ENCODE assay signal across 12 cellular contexts in genomic region chr11:26994579-26995210, GRCh38. TPM values are rescaled to one million over a fixed set of nuclear protein-coding genes. Genes with fewer than 3 reads are reported as not detected.
DNase-seq lines count a peak whose midpoint lies in the region; ATAC-seq and TF ChIP-seq lines count a peak whose summit lies in the region.
"Had no signal": no experiment of that assay in that cellular context is flagged by ENCODE, and none has a peak within 500 bp of the region (broad histone marks: within the 10 kb centered on the region; RNA-seq: fewer than 3 reads in every experiment).

No MANE protein-coding gene starts in this region.

- H3K4me2 ChIP-seq in PC-3 (ENCODE audit: low read length), result no peak overlapping the region

- H3K4me3 ChIP-seq in dorsolateral prefrontal cortex (peak overlapping the region; percentile 6 to 67 (median 53)), skin epidermis (peak overlapping the region; percentile 24 to 53 (median 42)), PC-3 (ENCODE audit: low read length) (no peak overlapping the region)

- no peak overlapping the region for H2AFZ ChIP-seq in PC-3 (ENCODE audit: low read length)

- H3K27me3 Mint-ChIP-seq in HFFc6 (ENCODE audit: insufficient read depth) (no peaks in the 10 kb centered on the region), natural killer cell (ENCODE audit: low read depth in 2 of 2) (no peaks in the 10 kb centered on the region)

- no peaks in the 10 kb centered on the region for H3K9me3 ChIP-seq in PC-3 (ENCODE audit: low read length)

- H3K4me1 Mint-ChIP-seq in HFFc6 (ENCODE audit: low read depth) (peaks cover 62% of the 10 kb centered on the region), natural killer cell (no peaks in the 10 kb centered on the region)

- CTCF ChIA-PET in PC-3 (lab: Charles Lee), result no interaction called here

- H3K9ac ChIP-seq in PC-3 (ENCODE audit: low read length), result no peak overlapping the region

- H3K9me2 ChIP-seq in PC-3 (replicated peaks; ENCODE audit: low read length), result no peaks in the 10 kb centered on the region

- no peaks in the 10 kb centered on the region for H3K79me2 ChIP-seq in PC-3 (ENCODE audit: low read length)

- H3K36me3 Mint-ChIP-seq in HFFc6 (ENCODE audit: low read depth) (0 out of 2 replicates have a peak, but pooled peaks cover 10% of the 10 kb centered on the region), natural killer cell (peaks cover 7% of the 10 kb centered on the region)

- H3K27me3 ChIP-seq in dorsolateral prefrontal cortex, result peaks cover 0 to 25% (median 0%) of the 10 kb centered on the region in 45 donors
- peaks cover 2% of the 10 kb centered on the region for H3K27me3 ChIP-seq in layer of hippocampus (ENCODE audit: control insufficient read depth, insufficient read depth, low read length)
- peaks cover 5% of the 10 kb centered on the region; the same call in 1 of the 2 replicates for H3K27me3 ChIP-seq in PC-3 (ENCODE audit: low read length)

- H3K27ac ChIP-seq in dorsolateral prefrontal cortex (peak overlapping the region in 34 of 59 donors; percentile 4 to 80 (median 56)), layer of hippocampus (ENCODE audit: low read depth, low read length) (peak overlapping the region; percentile 58), skin epidermis (peak overlapping the region in 20 of 21 experiments; percentile 1 to 87 (median 60)), PC-3 (ENCODE audit: low read length) (no peak overlapping the region)

- no TSS peak for BruUV-seq in PC-3 (replicated peaks; lab: Mats Ljungman, UMichigan)

- DNase-seq in HFFc6 (no peak), dorsolateral prefrontal cortex (peak in 1 of 10 donors; percentile 3), PC-3 (no peak), natural killer cell (no peak)
- DNase-seq in stimulated activated naive CD8-positive, alpha-beta T cell treated with anti-CD3 and anti-CD28 coated beads, Interleukin-15, Interleukin-2, amounts not matched to agents 100 U/mL and 50 U/mL, for 24 hours, result no peak
- DNase-seq: NCI-H1930; stimulated activated CD4-positive, alpha-beta T cell treated with anti-CD3 and anti-CD28 coated beads, Interleukin-2, amount 100 ng/mL, for 24 hours had no signal

- no peaks in the 10 kb centered on the region for H3F3A ChIP-seq in PC-3 (ENCODE audit: low read length, unreplicated experiment)

- no peaks in the 10 kb centered on the region for H3K9me3 Mint-ChIP-seq in HFFc6
- peaks cover under 1 to 5% of the 10 kb centered on the region in 2 donors for H3K9me3 Mint-ChIP-seq in natural killer cell
- H3K9me3 Mint-ChIP-seq: T-helper 1 cell treated with Interleukin-12 subunit alpha and Interleukin-12 subunit beta and Interleukin-4 antibody, amounts not matched to agents 30 μg/mL and 1 μg/mL, for 36 hours had no signal

- H3K4me3 Mint-ChIP-seq in HFFc6, result peak overlapping the region; percentile 95
- H3K4me3 Mint-ChIP-seq in natural killer cell, result no peak overlapping the region
- H3K4me3 Mint-ChIP-seq: T-helper 1 cell treated with Interleukin-12 subunit alpha and Interleukin-12 subunit beta and Interleukin-4 antibody, amounts not matched to agents 30 μg/mL and 1 μg/mL, for 36 hours had no signal

- intact Hi-C loops in dorsolateral prefrontal cortex (cut with DNase I) (loop anchor here in 1 of 2 donors (10.0 kb wide), 1 partner anchor 60 kb away; no protein-coding TSS in a partner anchor), PC-3 (cut with micrococcal nuclease) (no loop called here), natural killer cell (cut with micrococcal nuclease) (no loop called here)

- peak overlapping the region; percentile 83 for H3K27ac Mint-ChIP-seq in HFFc6
- H3K27ac Mint-ChIP-seq in natural killer cell, result no peak overlapping the region
- H3K27ac Mint-ChIP-seq: T-helper 1 cell treated with Interleukin-12 subunit alpha and Interleukin-12 subunit beta and Interleukin-4 antibody, amounts not matched to agents 30 μg/mL and 1 μg/mL, for 36 hours had no signal

- no peaks in the 10 kb centered on the region for H3K36me3 ChIP-seq in PC-3 (ENCODE audit: low read depth, low read length)

- TF ChIP-seq CTCF in HFFc6 (IDR thresholded peaks at IDR 0.05) (no peak), dorsolateral prefrontal cortex (IDR thresholded peaks at IDR 0.05 in 54 of 56, conservative IDR thresholded peaks at IDR 0.05 in 2 of 56; ENCODE audit: low read depth in 1 of 56, partially characterized antibody in 56 of 56) (no peak), PC-3 (conservative IDR thresholded peaks at IDR 0.05; ENCODE audit: low read depth, low read length) (no peak), natural killer cell (IDR thresholded peaks at IDR 0.05) (no peak)

- H4K20me1 ChIP-seq in PC-3 (ENCODE audit: low read length), result no peaks in the 10 kb centered on the region

- POLR2A ChIA-PET in PC-3 (lab: Charles Lee; ENCODE audit: unreplicated experiment), result no interaction called here

- no peak for ATAC-seq in stimulated activated naive CD8-positive, alpha-beta T cell treated with anti-CD3 and anti-CD28 coated beads, Interleukin-15, Interleukin-2, amounts not matched to agents 100 U/mL and 50 U/mL, for 24 hours
- ATAC-seq in PC-3 (no peak), GM21737 (IDR thresholded peaks at IDR 0.05; ENCODE audit: unreplicated experiment) (no peak), natural killer cell (no peak)

- H3K4me1 ChIP-seq in PC-3 (ENCODE audit: insufficient read depth, low read length), result no peaks in the 10 kb centered on the region

RNA-seq across cellular contexts. Expression of gene FIBIN, which starts 0.8 kb away (rescaled TPM):
- total RNA-seq in HFFc6 (2021; fragmentation: NEBNext Ultra II Directional; extraction: Animal tissue kit (Norgen Biotek cat#: 25700)), result 100 to 1,000 TPM in 1 of 6 experiments, 10 to 100 TPM in 5; 38.9 to 101 (median 40.4) TPM
- total RNA-seq in dorsolateral prefrontal cortex (10 to 100 TPM in 85 of 120 experiments, 1 to 10 TPM in 35; 5.0 to 25.5 (median 11.7) TPM), PC-3 (2014; rRNA removed) (not detected in 2 replicates), natural killer cell (not detected)

RNA-seq across cellular contexts. Expression of gene BBOX1, which starts 45.9 kb away (rescaled TPM):
- not detected for total RNA-seq in HFFc6 (2021; fragmentation: NEBNext Ultra II Directional; extraction: Animal tissue kit (Norgen Biotek cat#: 25700))
- total RNA-seq in dorsolateral prefrontal cortex (10 to 100 TPM in 111 of 120 experiments, 1 to 10 TPM in 9; 5.2 to 43.1 (median 16.0) TPM), PC-3 (2014; rRNA removed) (not detected in 2 replicates), natural killer cell (not detected)
- total RNA-seq: Daoy had no signal
